In genomic region chr11:6201486-6201885, GRCh38 we compare ENCODE assay signal across 15 cellular contexts. TPM values are rescaled to one million over a fixed set of nuclear protein-coding genes. Genes with fewer than 3 reads are reported as not detected.
DNase-seq lines count a peak whose midpoint lies in the region; ATAC-seq and TF ChIP-seq lines count a peak whose summit lies in the region.
"Had no signal": no experiment of that assay in that cellular context is flagged by ENCODE, and none has a peak within 500 bp of the region (broad histone marks: within the 10 kb centered on the region; RNA-seq: fewer than 3 reads in every experiment).

No MANE protein-coding gene starts in this region.

- intact Hi-C loops in activated CD4-positive, alpha-beta memory T cell treated with anti-CD3 and anti-CD28 coated beads for 36 hours (cut with micrococcal nuclease), result no loop called here
- intact Hi-C loops in spleen (cut with DNase I; ENCODE audit: low total_unique reads), result no loop called here
- intact Hi-C loops in uterus (cut with DNase I; ENCODE audit: low total_unique reads), result no loop called here

- no peaks in the 10 kb centered on the region for H3K9me3 ChIP-seq in spleen
- H3K9me3 ChIP-seq in uterus, result no peaks in the 10 kb centered on the region
- H3K9me3 ChIP-seq: A549 had no signal

- H3K9me3 Mint-ChIP-seq in activated CD4-positive, alpha-beta memory T cell treated with anti-CD3 and anti-CD28 coated beads for 36 hours, result no peaks in the 10 kb centered on the region
- no peaks in the 10 kb centered on the region for H3K9me3 Mint-ChIP-seq in activated CD4-positive, alpha-beta memory T cell treated with anti-CD3 and anti-CD28 coated beads, Interleukin-2, amount 10 ng/mL, durations not matched to agents 7 days and 5 days
- H3K9me3 Mint-ChIP-seq: activated naive CD4-positive, alpha-beta T cell treated with anti-CD3 and anti-CD28 coated beads, Interleukin-2, amount 10 ng/mL, durations not matched to agents 7 days and 5 days; T-cell had no signal

- H3K27ac ChIP-seq in spleen, result peak overlapping the region; percentile 42 to 94 (median 84)
- no peak overlapping the region for H3K27ac ChIP-seq in RWPE1
- H3K27ac ChIP-seq in uterus, result no peak overlapping the region
- H3K27ac ChIP-seq: A549 had no signal

- H3K4me3 Mint-ChIP-seq in activated CD4-positive, alpha-beta memory T cell treated with anti-CD3 and anti-CD28 coated beads for 36 hours, result no peak overlapping the region
- H3K4me3 Mint-ChIP-seq in activated CD4-positive, alpha-beta memory T cell treated with anti-CD3 and anti-CD28 coated beads, Interleukin-2, amount 10 ng/mL, durations not matched to agents 7 days and 5 days, result no peak overlapping the region
- H3K4me3 Mint-ChIP-seq: activated naive CD4-positive, alpha-beta T cell treated with anti-CD3 and anti-CD28 coated beads, Interleukin-2, amount 10 ng/mL, durations not matched to agents 7 days and 5 days; T-cell had no signal

- H3K4me3 ChIP-seq in NB4 (ENCODE audit: low read depth, low read length) (peak overlapping the region; percentile 42), choroid plexus epithelial cell (ENCODE audit: low read depth, low read length) (no peak overlapping the region), spleen (peak overlapping the region in 1 of 8 donors; percentile 33), uterus (no peak overlapping the region)
- H3K4me3 ChIP-seq: A549 had no signal

- H3K36me3 ChIP-seq in spleen, result peaks cover 0 to 21% (median 8%) of the 10 kb centered on the region in 6 donors
- no peaks in the 10 kb centered on the region for H3K36me3 ChIP-seq in uterus

- H3K36me3 Mint-ChIP-seq in activated CD4-positive, alpha-beta memory T cell treated with anti-CD3 and anti-CD28 coated beads for 36 hours, result no peaks in the 10 kb centered on the region
- H3K36me3 Mint-ChIP-seq in activated CD4-positive, alpha-beta memory T cell treated with anti-CD3 and anti-CD28 coated beads, Interleukin-2, amount 10 ng/mL, durations not matched to agents 7 days and 5 days (ENCODE audit: low read depth), result peaks cover 4% of the 10 kb centered on the region

- H3K4me1 ChIP-seq in spleen (peaks cover 0 to 60% (median 4%) of the 10 kb centered on the region in 6 donors), uterus (no peaks in the 10 kb centered on the region)
- H3K4me1 ChIP-seq: A549 had no signal

- CTCF ChIA-PET in activated CD4-positive, alpha-beta memory T cell treated with anti-CD3 and anti-CD28 coated beads for 36 hours (lab: Charles Lee), result interaction anchor here (0.7 to 0.8 kb wide), 2 partner anchors 150 to 162 kb away, joined by 3 read pairs; no protein-coding TSS in a partner anchor
- CTCF ChIA-PET in activated CD4-positive, alpha-beta memory T cell treated with anti-CD3 and anti-CD28 coated beads, Interleukin-2, amount 10 ng/mL, durations not matched to agents 7 days and 5 days (lab: Charles Lee), result no interaction called here
- CTCF ChIA-PET in RWPE1 (lab: Yijun Ruan, JAX), result no interaction called here

- H3K4me1 Mint-ChIP-seq in activated CD4-positive, alpha-beta memory T cell treated with anti-CD3 and anti-CD28 coated beads for 36 hours (ENCODE audit: low read depth), result peaks cover 36% of the 10 kb centered on the region
- H3K4me1 Mint-ChIP-seq in activated CD4-positive, alpha-beta memory T cell treated with anti-CD3 and anti-CD28 coated beads, Interleukin-2, amount 10 ng/mL, durations not matched to agents 7 days and 5 days, result peaks cover 36% of the 10 kb centered on the region

- ATAC-seq in GM19455 (IDR thresholded peaks at IDR 0.05; ENCODE audit: unreplicated experiment), result no peak
- ATAC-seq: A549 had no signal

- TF ChIP-seq CTCF in NB4 (IDR thresholded peaks at IDR 0.05; ENCODE audit: low read depth, low read length) (no peak), choroid plexus epithelial cell (conservative IDR thresholded peaks at IDR 0.05; ENCODE audit: low read depth, low read length) (no peak), spleen (IDR thresholded peaks at IDR 0.05 in 8 of 11, conservative IDR thresholded peaks at IDR 0.05 in 3 of 11) (no peak), RWPE1 (conservative IDR thresholded peaks at IDR 0.05; ENCODE audit: low read depth) (no peak), uterus (IDR thresholded peaks at IDR 0.05) (no peak)

- 33 to 73% (median 48%) methylated on average over 1 of the region's 1 CpG for WGBS in spleen, 5 donors

- POLR2A ChIA-PET in activated CD4-positive, alpha-beta memory T cell treated with anti-CD3 and anti-CD28 coated beads for 36 hours (lab: Charles Lee), result interaction anchor here (1.2 kb wide), 1 partner anchor 118 kb away, joined by 3 read pairs; no protein-coding TSS in a partner anchor
- POLR2A ChIA-PET in activated CD4-positive, alpha-beta memory T cell treated with anti-CD3 and anti-CD28 coated beads, Interleukin-2, amount 10 ng/mL, durations not matched to agents 7 days and 5 days (lab: Charles Lee), result no interaction called here
- POLR2A ChIA-PET in RWPE1 (lab: Yijun Ruan, JAX; ENCODE audit: low non-redundant PET), result interaction anchor here (0.6 kb wide), 1 partner anchor 32 kb away, joined by 3 read pairs; no protein-coding TSS in a partner anchor

- no peak for DNase-seq in activated CD4-positive, alpha-beta memory T cell treated with anti-CD3 and anti-CD28 coated beads for 36 hours
- DNase-seq in activated CD4-positive, alpha-beta memory T cell treated with anti-CD3 and anti-CD28 coated beads, Interleukin-2, amount 10 ng/mL, durations not matched to agents 7 days and 5 days, result no peak
- peak; percentile 77 for DNase-seq in NB4 (ENCODE audit: low read depth)
- peak; percentile 15 for DNase-seq in choroid plexus epithelial cell (ENCODE audit: low read depth)
- no peak for DNase-seq in spleen
- DNase-seq in RWPE1 (ENCODE audit: low spot score), result no peak
- no peak for DNase-seq in uterus
- DNase-seq: activated CD4-positive, alpha-beta T cell treated with anti-CD3 and anti-CD28 coated beads, Interleukin-2, amount 50 U/mL, for 48 hours; activated naive CD4-positive, alpha-beta T cell treated with anti-CD3 and anti-CD28 coated beads, Interleukin-2, amount 10 ng/mL, durations not matched to agents 7 days and 5 days; NCI-H1436 had no signal

- peak overlapping the region; percentile 18 for H3K27ac Mint-ChIP-seq in activated CD4-positive, alpha-beta memory T cell treated with anti-CD3 and anti-CD28 coated beads for 36 hours
- no peak overlapping the region for H3K27ac Mint-ChIP-seq in activated CD4-positive, alpha-beta memory T cell treated with anti-CD3 and anti-CD28 coated beads, Interleukin-2, amount 10 ng/mL, durations not matched to agents 7 days and 5 days
- H3K27ac Mint-ChIP-seq: activated naive CD4-positive, alpha-beta T cell treated with anti-CD3 and anti-CD28 coated beads, Interleukin-2, amount 10 ng/mL, durations not matched to agents 7 days and 5 days had no signal

- H3K27me3 Mint-ChIP-seq in activated CD4-positive, alpha-beta memory T cell treated with anti-CD3 and anti-CD28 coated beads for 36 hours, result no peaks in the 10 kb centered on the region
- H3K27me3 Mint-ChIP-seq in activated CD4-positive, alpha-beta memory T cell treated with anti-CD3 and anti-CD28 coated beads, Interleukin-2, amount 10 ng/mL, durations not matched to agents 7 days and 5 days, result no peaks in the 10 kb centered on the region
- H3K27me3 Mint-ChIP-seq: T-cell had no signal

- TF ChIP-seq POLR2A in NB4 (IDR thresholded peaks at IDR 0.05; ENCODE audit: extremely low read depth, insufficient read length) (no peak), spleen (IDR thresholded peaks at IDR 0.05) (no peak), uterus (IDR thresholded peaks at IDR 0.05) (no peak)

- H3K27me3 ChIP-seq in spleen (replicated peaks in 1 of 7), result no peaks in the 10 kb centered on the region
- no peaks in the 10 kb centered on the region for H3K27me3 ChIP-seq in uterus

RNA-seq across cellular contexts. Expression of gene OR52W1, which starts 2.5 kb away (rescaled TPM):
- total RNA-seq in activated CD4-positive, alpha-beta memory T cell treated with anti-CD3 and anti-CD28 coated beads for 36 hours, result not detected
- total RNA-seq in activated CD4-positive, alpha-beta memory T cell treated with anti-CD3 and anti-CD28 coated beads, Interleukin-2, amount 10 ng/mL, durations not matched to agents 7 days and 5 days, result not detected
- total RNA-seq in spleen, result not detected
- polyA plus RNA-seq in spleen, result not detected
- total RNA-seq in uterus, result not detected
- total RNA-seq: subcutaneous adipose tissue, T-cell had no signal
- polyA plus RNA-seq: A549, esophagus had no signal

RNA-seq across cellular contexts. Expression of gene C11orf42, which starts 3.9 kb away (rescaled TPM):
- not detected for total RNA-seq in activated CD4-positive, alpha-beta memory T cell treated with anti-CD3 and anti-CD28 coated beads for 36 hours
- not detected for total RNA-seq in activated CD4-positive, alpha-beta memory T cell treated with anti-CD3 and anti-CD28 coated beads, Interleukin-2, amount 10 ng/mL, durations not matched to agents 7 days and 5 days
- not detected for total RNA-seq in spleen
- not detected for polyA plus RNA-seq in spleen
- not detected for total RNA-seq in uterus
- total RNA-seq: subcutaneous adipose tissue, T-cell had no signal
- polyA plus RNA-seq: A549, esophagus had no signal

RNA-seq across cellular contexts. Expression of gene OR52B2, which starts 31.4 kb away (rescaled TPM):
- total RNA-seq in activated CD4-positive, alpha-beta memory T cell treated with anti-CD3 and anti-CD28 coated beads for 36 hours, result not detected
- not detected for total RNA-seq in activated CD4-positive, alpha-beta memory T cell treated with anti-CD3 and anti-CD28 coated beads, Interleukin-2, amount 10 ng/mL, durations not matched to agents 7 days and 5 days
- total RNA-seq in spleen (1 to 10 TPM in 1 of 7 donors, not detected in 6; 1.2 TPM), uterus (not detected)
- not detected for polyA plus RNA-seq in spleen
- total RNA-seq: T-cell had no signal
- polyA plus RNA-seq: A549, esophagus had no signal

RNA-seq across cellular contexts. Expression of gene FHIP1B, which starts 33.0 kb away (rescaled TPM):
- 10 to 100 TPM; 15.3 to 15.8 TPM for total RNA-seq in activated CD4-positive, alpha-beta memory T cell treated with anti-CD3 and anti-CD28 coated beads for 36 hours
- total RNA-seq in activated CD4-positive, alpha-beta memory T cell treated with anti-CD3 and anti-CD28 coated beads, Interleukin-2, amount 10 ng/mL, durations not matched to agents 7 days and 5 days, result 10 to 100 TPM; 19.1 to 19.2 TPM
- total RNA-seq in spleen (10 to 100 TPM; 36.3 to 77.6 (median 41.1) TPM), uterus (10 to 100 TPM; 15.4 to 39.8 (median 30.7) TPM)
- polyA plus RNA-seq in spleen, result 10 to 100 TPM; 14.9 to 41.6 (median 39.1) TPM

RNA-seq across cellular contexts. Expression of gene CNGA4, which starts 37.4 kb away (rescaled TPM):
- total RNA-seq in activated CD4-positive, alpha-beta memory T cell treated with anti-CD3 and anti-CD28 coated beads for 36 hours, result not detected
- total RNA-seq in activated CD4-positive, alpha-beta memory T cell treated with anti-CD3 and anti-CD28 coated beads, Interleukin-2, amount 10 ng/mL, durations not matched to agents 7 days and 5 days, result under 1 TPM; 0.20 to 0.30 TPM
- total RNA-seq in spleen (under 1 TPM in 5 of 7 donors, not detected in 2; 0.23 to 0.60 (median 0.33) TPM), uterus (under 1 TPM in 3 of 4 donors, not detected in 1; 0.26 to 0.90 (median 0.30) TPM)
- polyA plus RNA-seq in spleen, result under 1 TPM; 0.06 to 0.29 (median 0.09) TPM
- total RNA-seq: subcutaneous adipose tissue had no signal

Comparison
In these comparisons a context has a peak if more than half of its experiments do, and no peak if none do; other contexts are left out.
1. DNase-seq: peak in NB4 (single experiment) and choroid plexus epithelial cell (single experiment); none in activated CD4-positive, alpha-beta memory T cell treated with anti-CD3 and anti-CD28 coated beads for 36 hours (single experiment), activated CD4-positive, alpha-beta memory T cell treated with anti-CD3 and anti-CD28 coated beads, Interleukin-2, amount 10 ng/mL, durations not matched to agents 7 days and 5 days (single experiment), spleen (single experiment), RWPE1 (single experiment) and uterus (0 of 2).
2. H3K27ac ChIP-seq: peak in spleen (8 of 8); none in RWPE1 (single experiment) and uterus (0 of 2).